8 cellular contexts compared by ENCODE assay signal in genomic region chr12:109900752-109901580, GRCh38. TPM values are rescaled to one million over a fixed set of nuclear protein-coding genes. Genes with fewer than 3 reads are reported as not detected.
DNase-seq lines count a peak whose midpoint lies in the region; ATAC-seq, FAIRE-seq and TF ChIP-seq lines count a peak whose summit lies in the region.

No MANE protein-coding gene starts in this region.

- peaks cover 11% of the 10 kb centered on the region for H3K36me3 Mint-ChIP-seq in astrocyte (ENCODE audit: low read depth, unreplicated experiment)

- POLR2A ChIA-PET in IMR-90 (lab: Charles Lee; ENCODE audit: unreplicated experiment), result interaction anchor here (0.7 kb wide), 1 partner anchor 36 kb away, joined by 3 read pairs; no protein-coding TSS in a partner anchor

- DNase-seq in AG09309 (ENCODE audit: low read depth) (no peak), IMR-90 (no peak), astrocyte (ENCODE audit: low read depth) (no peak), kidney (no peak), substantia nigra (lab: John Stamatoyannopoulos, UW) (peak in 1 of 49 donors; percentile 32)

- CTCF ChIA-PET in IMR-90 (lab: Yijun Ruan, JAX), result interaction anchor here (1.1 kb wide), 1 partner anchor 48 kb away, joined by 4 read pairs; no protein-coding TSS in a partner anchor

- H2AK5ac ChIP-seq in IMR-90 (ENCODE audit: low read depth, low read length), result peak overlapping the region; percentile 71

- H2AFZ ChIP-seq in IMR-90 (replicated peaks; ENCODE audit: low read length, poor library complexity), result peak overlapping the region; percentile 97
- peak overlapping the region; percentile 96 for H2AFZ ChIP-seq in astrocyte (ENCODE audit: low read depth, low read length)

- peaks cover 3% of the 10 kb centered on the region; the same call in 1 of the 2 replicates for H3K9me1 ChIP-seq in IMR-90 (ENCODE audit: insufficient read depth, low read length)

- no peaks in the 10 kb centered on the region for H3K27me3 ChIP-seq in IMR-90 (ENCODE audit: control insufficient read depth, insufficient read depth, low read length)
- H3K27me3 ChIP-seq in astrocyte (ENCODE audit: insufficient read depth, low read length), result no peaks in the 10 kb centered on the region

- peak overlapping the region; percentile 88 for H3K14ac ChIP-seq in IMR-90 (replicated peaks; ENCODE audit: low read depth, low read length)

- peak overlapping the region; percentile 94 for H3K27ac Mint-ChIP-seq in astrocyte (ENCODE audit: unreplicated experiment)

- TF ChIP-seq RAD21 in IMR-90 (IDR thresholded peaks at IDR 0.05; ENCODE audit: low read length), result no peak

- peak overlapping the region; percentile 2; the same call in 1 of the 2 replicates for H2BK120ac ChIP-seq in IMR-90 (ENCODE audit: low read depth, low read length)

- peak overlapping the region; percentile 91 for H3K9ac ChIP-seq in IMR-90 (ENCODE audit: low read depth, low read length)
- peak overlapping the region; percentile 90 for H3K9ac ChIP-seq in astrocyte (ENCODE audit: low read length)
- peak overlapping the region; percentile 51 to 57 for H3K9ac ChIP-seq in kidney (ENCODE audit: low read length in 2 of 2)

- peak overlapping the region; percentile 97 for H3K4me3 Mint-ChIP-seq in astrocyte (ENCODE audit: unreplicated experiment)

- H3K23ac ChIP-seq in IMR-90 (ENCODE audit: low read depth, low read length), result peak overlapping the region; percentile 90

- TF ChIP-seq CTCF in AG09309 (IDR thresholded peaks at IDR 0.05; ENCODE audit: control insufficient read depth, insufficient read depth, low read depth, low read length, missing control alignments) (no peak), IMR-90 (conservative IDR thresholded peaks at IDR 0.05; ENCODE audit: low read depth, low read length) (no peak), astrocyte (IDR thresholded peaks at IDR 0.05; ENCODE audit: insufficient read depth, low read depth, low read length) (no peak), kidney (IDR thresholded peaks at IDR 0.05; ENCODE audit: borderline replicate concordance, extremely low read depth, insufficient read depth) (no peak)

- ATAC-seq in GM18502 (IDR thresholded peaks at IDR 0.05; ENCODE audit: poor library complexity, unreplicated experiment) (peak; percentile 23), IMR-90 (ENCODE audit: low read depth) (peak; percentile 22), HG02840 (IDR thresholded peaks at IDR 0.05; ENCODE audit: low FRiP score, unreplicated experiment) (no peak), GM21447 (IDR thresholded peaks at IDR 0.05; ENCODE audit: unreplicated experiment) (no peak)

- dilution Hi-C loops in IMR-90 (cut with HindIII; ENCODE audit: low sequenced_read_pairs, unreplicated experiment), result no loop called here

- intact Hi-C loops in IMR-90 (cut with micrococcal nuclease), result loop anchor here (1.0 kb wide), 1 partner anchor 48 kb away; no protein-coding TSS in a partner anchor
- intact Hi-C loops in kidney (cut with DNase I), result no loop called here

- no peaks in the 10 kb centered on the region for H4K20me1 ChIP-seq in IMR-90 (ENCODE audit: insufficient read depth, low read length)
- no peaks in the 10 kb centered on the region for H4K20me1 ChIP-seq in astrocyte (ENCODE audit: insufficient read depth, low read length)

- H3K4me1 ChIP-seq in IMR-90 (ENCODE audit: control insufficient read depth, insufficient read depth, low read length), result peaks cover 3% of the 10 kb centered on the region; the same call in 1 of the 2 replicates
- peaks cover 9% of the 10 kb centered on the region for H3K4me1 ChIP-seq in astrocyte (ENCODE audit: insufficient read depth, low read length)
- H3K4me1 ChIP-seq in kidney (ENCODE audit: control insufficient read depth in 1 of 2, insufficient read depth in 1 of 2, low read depth in 1 of 2, low read length in 2 of 2), result peaks cover 0 to 8% of the 10 kb centered on the region in 2 donors

- peak overlapping the region; percentile 72 for H3K56ac ChIP-seq in IMR-90 (ENCODE audit: extremely low read depth, insufficient read depth, low read length)

- in situ Hi-C loops in IMR-90 (cut with MboI; ENCODE audit: low sequenced_read_pairs), result no loop called here

- no peak overlapping the region for H3K18ac ChIP-seq in IMR-90 (ENCODE audit: low read depth, low read length)

- no peaks in the 10 kb centered on the region for H3K9me3 Mint-ChIP-seq in astrocyte (ENCODE audit: unreplicated experiment)

- H3K4me2 ChIP-seq in IMR-90 (ENCODE audit: low read depth, low read length) (peak overlapping the region; percentile 84), astrocyte (ENCODE audit: low read length) (peak overlapping the region; percentile 99)

- FAIRE-seq in astrocyte (lab: Jason Lieb, UNC) (no peak), kidney (lab: Jason Lieb, UNC) (no peak)

- 0 out of 2 replicates have a peak overlapping the region, but pooled peaks have one; percentile 23 for H4K5ac ChIP-seq in IMR-90 (ENCODE audit: low read depth, low read length)

- no peak for TF ChIP-seq POLR2A in IMR-90 (IDR thresholded peaks at IDR 0.05; ENCODE audit: low read depth, low read length)

- H3K4me1 Mint-ChIP-seq in astrocyte (ENCODE audit: low read depth, unreplicated experiment), result no peaks in the 10 kb centered on the region

- H2AK9ac ChIP-seq in IMR-90 (replicated peaks; ENCODE audit: low read depth, low read length, poor library complexity), result peak overlapping the region; percentile 96

- H3K27ac ChIP-seq in IMR-90 (ENCODE audit: insufficient read depth, low read length), result peak overlapping the region; percentile 79
- H3K27ac ChIP-seq in astrocyte (ENCODE audit: low read depth, low read length), result peak overlapping the region; percentile 78
- H3K27ac ChIP-seq in kidney (ENCODE audit: low read depth in 2 of 2, low read length in 2 of 2), result peak overlapping the region in 1 of 2 donors; percentile 78
- H3K27ac ChIP-seq in substantia nigra (ENCODE audit: low read depth, low read length, poor library complexity, severe bottlenecking), result peak overlapping the region; percentile 54

- H4K91ac ChIP-seq in IMR-90 (ENCODE audit: insufficient read depth, low read depth, low read length), result peak overlapping the region; percentile 53

- peak overlapping the region; percentile 82 for H3K4ac ChIP-seq in IMR-90 (ENCODE audit: low read depth, low read length)

- H3K27me3 Mint-ChIP-seq in astrocyte (ENCODE audit: low read depth, unreplicated experiment), result peaks cover 6% of the 10 kb centered on the region

- peak overlapping the region; percentile 80 to 88 for H4K8ac ChIP-seq in IMR-90 (ENCODE audit: low read depth in 2 of 2, low read length in 2 of 2)

- no TSS peak for BruUV-seq in IMR-90 (replicated peaks; lab: Mats Ljungman, UMichigan)

- peaks cover 17 to 48% of the 10 kb centered on the region in 2 experiments for H3K79me1 ChIP-seq in IMR-90 (ENCODE audit: low read depth in 1 of 2, low read length in 2 of 2)

- no peak overlapping the region; the same call in 2 of the 3 replicates for H2BK15ac ChIP-seq in IMR-90 (ENCODE audit: low read depth, low read length)

- H3K36me3 ChIP-seq in IMR-90 (ENCODE audit: control insufficient read depth, insufficient read depth, low read length) (peaks cover 23% of the 10 kb centered on the region), astrocyte (ENCODE audit: insufficient read depth, low read length) (peaks cover 20% of the 10 kb centered on the region), kidney (ENCODE audit: control insufficient read depth in 1 of 2, insufficient read depth in 2 of 2, low read length in 2 of 2) (peaks cover 14 to 21% of the 10 kb centered on the region in 2 donors)

- H3K79me2 ChIP-seq in astrocyte (ENCODE audit: insufficient read depth, low read length), result peaks cover 31% of the 10 kb centered on the region

- WGBS in IMR-90 (ENCODE audit: extremely low coverage in 2 of 2, insufficient read length in 1 of 2), 2 experiments, result 1% methylated on average over 13 of the region's 16 CpGs; no CpG with 5 or more reads in 1 of the 2 experiments

- H3K9me3 ChIP-seq in IMR-90 (ENCODE audit: control insufficient read depth, insufficient read depth, low read length) (no peaks in the 10 kb centered on the region), astrocyte (ENCODE audit: insufficient read depth, low read depth, low read length) (no peaks in the 10 kb centered on the region), kidney (ENCODE audit: control insufficient read depth in 1 of 2, low read length in 2 of 2) (no peaks in the 10 kb centered on the region)

- peak overlapping the region; percentile 81 for H3K4me3 ChIP-seq in AG09309 (ENCODE audit: control insufficient read depth, low read depth, low read length)
- H3K4me3 ChIP-seq in IMR-90 (ENCODE audit: insufficient read depth, low read depth, low read length), result peak overlapping the region; percentile 64
- peak overlapping the region; percentile 74 for H3K4me3 ChIP-seq in astrocyte (ENCODE audit: insufficient read depth, low read depth, low read length)
- H3K4me3 ChIP-seq in kidney (ENCODE audit: low read length in 2 of 2), result peak overlapping the region; percentile 81 to 85

- H2BK20ac ChIP-seq in IMR-90 (ENCODE audit: low read depth, low read length), result no peak overlapping the region

- peak overlapping the region; percentile 3 for H2BK5ac ChIP-seq in IMR-90 (ENCODE audit: low read depth, low read length, poor library complexity, severe bottlenecking)

TF ChIP-seq in IMR-90, 13 proteins besides CTCF, POLR2A, EP300 and RAD21 (continues in another document):
- TF ChIP-seq RFX5 (IDR thresholded peaks at IDR 0.05; ENCODE audit: low read depth, low read length) (no peak), USF2 (IDR thresholded peaks at IDR 0.05; ENCODE audit: low read depth, low read length) (no peak), FOS (IDR thresholded peaks at IDR 0.05; ENCODE audit: low read depth, low read length) (no peak), CEBPB (IDR thresholded peaks at IDR 0.05; ENCODE audit: low read depth, low read length) (no peak), SMC3 (IDR thresholded peaks at IDR 0.05; ENCODE audit: low read depth, low read length) (no peak)

RNA-seq across cellular contexts. Expression of gene TCHP, which starts 0.9 kb away (rescaled TPM):
- total RNA-seq in IMR-90 (2012; rRNA removed) (6.1 and 11.4 TPM in 2 replicates), astrocyte (6.8 and 8.6 TPM in 2 replicates), kidney (16.2 TPM)
- polyA plus RNA-seq in IMR-90 (2012; rRNA removed) (10.9 and 13.4 TPM in 2 replicates), kidney (ENCODE audit: insufficient read depth, low read depth, low replicate concordance) (6.0 TPM)
- polyA plus RNA-seq in IMR-90 (2012; cell fraction: cytosol; rRNA removed), result 9.3 and 11.2 TPM in 2 replicates
- 40.1 and 40.5 TPM in 2 replicates for polyA plus RNA-seq in IMR-90 (2012; cell fraction: nucleus; rRNA removed; ENCODE audit: low replicate concordance)

RNA-seq across cellular contexts. Expression of gene GLTP, which starts 20.6 kb away (rescaled TPM):
- total RNA-seq in IMR-90 (2012; rRNA removed) (58.4 and 67.2 TPM in 2 replicates), astrocyte (23.5 and 27.1 TPM in 2 replicates), kidney (45.9 TPM)
- polyA plus RNA-seq in IMR-90 (2012; rRNA removed) (32.5 and 34.4 TPM in 2 replicates), kidney (ENCODE audit: insufficient read depth, low read depth, low replicate concordance) (56.4 TPM)
- polyA plus RNA-seq in IMR-90 (2012; cell fraction: cytosol; rRNA removed), result 23.4 and 23.7 TPM in 2 replicates
- polyA plus RNA-seq in IMR-90 (2012; cell fraction: nucleus; rRNA removed; ENCODE audit: low replicate concordance), result 5.7 and 6.9 TPM in 2 replicates

Comparison
In these comparisons a context has a peak if more than half of its experiments do, and no peak if none do; other contexts are left out.
1. ATAC-seq: peak in GM18502 (single experiment) and IMR-90 (single experiment); none in HG02840 (single experiment) and GM21447 (single experiment).
2. Peak in every context shown above with its lines, with median percentiles within 50 percentile points of each other: H3K4me3 ChIP-seq and H3K9ac ChIP-seq.